ENCODE assay signal across 1 cellular context in the genomic region with DNA sequence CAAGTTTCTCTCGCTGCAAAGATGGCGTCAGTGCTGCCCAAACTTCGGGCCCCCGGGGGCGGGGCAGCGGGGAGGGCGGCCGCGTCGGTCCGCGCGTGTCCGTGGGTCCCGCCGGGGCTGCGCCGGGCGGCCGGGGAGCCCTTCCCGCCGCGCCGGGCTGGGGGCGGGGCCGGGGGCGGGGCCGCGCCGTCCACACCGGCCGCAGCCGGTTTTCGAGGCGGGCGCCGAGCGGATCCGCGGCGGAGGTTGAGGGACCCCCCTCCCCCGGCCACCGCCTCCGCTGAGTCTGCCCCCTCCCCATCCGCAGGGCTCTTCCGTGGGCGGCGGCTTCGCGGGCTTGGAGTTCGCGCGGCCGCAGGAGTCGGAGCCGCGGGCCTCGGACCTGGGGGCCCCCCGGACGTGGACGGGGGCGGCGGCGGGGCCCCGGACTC.
TF ChIP-seq lines count a peak whose summit lies in the region.

No MANE protein-coding gene starts in this region.

TF ChIP-seq in GM23338, 12 proteins besides CTCF, POLR2A, EP300 and RAD21 (continued from another document):
- TF ChIP-seq, protein P1, sequence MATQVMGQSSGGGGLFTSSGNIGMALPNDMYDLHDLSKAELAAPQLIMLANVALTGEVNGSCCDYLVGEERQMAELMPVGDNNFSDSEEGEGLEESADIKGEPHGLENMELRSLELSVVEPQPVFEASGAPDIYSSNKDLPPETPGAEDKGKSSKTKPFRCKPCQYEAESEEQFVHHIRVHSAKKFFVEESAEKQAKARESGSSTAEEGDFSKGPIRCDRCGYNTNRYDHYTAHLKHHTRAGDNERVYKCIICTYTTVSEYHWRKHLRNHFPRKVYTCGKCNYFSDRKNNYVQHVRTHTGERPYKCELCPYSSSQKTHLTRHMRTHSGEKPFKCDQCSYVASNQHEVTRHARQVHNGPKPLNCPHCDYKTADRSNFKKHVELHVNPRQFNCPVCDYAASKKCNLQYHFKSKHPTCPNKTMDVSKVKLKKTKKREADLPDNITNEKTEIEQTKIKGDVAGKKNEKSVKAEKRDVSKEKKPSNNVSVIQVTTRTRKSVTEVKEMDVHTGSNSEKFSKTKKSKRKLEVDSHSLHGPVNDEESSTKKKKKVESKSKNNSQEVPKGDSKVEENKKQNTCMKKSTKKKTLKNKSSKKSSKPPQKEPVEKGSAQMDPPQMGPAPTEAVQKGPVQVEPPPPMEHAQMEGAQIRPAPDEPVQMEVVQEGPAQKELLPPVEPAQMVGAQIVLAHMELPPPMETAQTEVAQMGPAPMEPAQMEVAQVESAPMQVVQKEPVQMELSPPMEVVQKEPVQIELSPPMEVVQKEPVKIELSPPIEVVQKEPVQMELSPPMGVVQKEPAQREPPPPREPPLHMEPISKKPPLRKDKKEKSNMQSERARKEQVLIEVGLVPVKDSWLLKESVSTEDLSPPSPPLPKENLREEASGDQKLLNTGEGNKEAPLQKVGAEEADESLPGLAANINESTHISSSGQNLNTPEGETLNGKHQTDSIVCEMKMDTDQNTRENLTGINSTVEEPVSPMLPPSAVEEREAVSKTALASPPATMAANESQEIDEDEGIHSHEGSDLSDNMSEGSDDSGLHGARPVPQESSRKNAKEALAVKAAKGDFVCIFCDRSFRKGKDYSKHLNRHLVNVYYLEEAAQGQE (IDR thresholded peaks at IDR 0.05; ENCODE audit: unreplicated experiment): no peak
- TF ChIP-seq JUNB (IDR thresholded peaks at IDR 0.05; ENCODE audit: unreplicated experiment) (no peak), NANOG (IDR thresholded peaks at IDR 0.05; ENCODE audit: borderline replicate concordance) (no peak), EZH2phosphoT487 (IDR thresholded peaks at IDR 0.05; ENCODE audit: unreplicated experiment) (no peak), ZNF462 (CRISPR knock-in tag; IDR thresholded peaks at IDR 0.05) (no peak), STAT1 (IDR thresholded peaks at IDR 0.05; ENCODE audit: unreplicated experiment) (no peak), POLR2AphosphoS5 (IDR thresholded peaks at IDR 0.05; ENCODE audit: low read depth) (no peak)
TF ChIP-seq in GM23338: peak in this region for 0.
